Comparison of ENCODE assay signal across 11 cellular contexts in the genomic region with DNA sequence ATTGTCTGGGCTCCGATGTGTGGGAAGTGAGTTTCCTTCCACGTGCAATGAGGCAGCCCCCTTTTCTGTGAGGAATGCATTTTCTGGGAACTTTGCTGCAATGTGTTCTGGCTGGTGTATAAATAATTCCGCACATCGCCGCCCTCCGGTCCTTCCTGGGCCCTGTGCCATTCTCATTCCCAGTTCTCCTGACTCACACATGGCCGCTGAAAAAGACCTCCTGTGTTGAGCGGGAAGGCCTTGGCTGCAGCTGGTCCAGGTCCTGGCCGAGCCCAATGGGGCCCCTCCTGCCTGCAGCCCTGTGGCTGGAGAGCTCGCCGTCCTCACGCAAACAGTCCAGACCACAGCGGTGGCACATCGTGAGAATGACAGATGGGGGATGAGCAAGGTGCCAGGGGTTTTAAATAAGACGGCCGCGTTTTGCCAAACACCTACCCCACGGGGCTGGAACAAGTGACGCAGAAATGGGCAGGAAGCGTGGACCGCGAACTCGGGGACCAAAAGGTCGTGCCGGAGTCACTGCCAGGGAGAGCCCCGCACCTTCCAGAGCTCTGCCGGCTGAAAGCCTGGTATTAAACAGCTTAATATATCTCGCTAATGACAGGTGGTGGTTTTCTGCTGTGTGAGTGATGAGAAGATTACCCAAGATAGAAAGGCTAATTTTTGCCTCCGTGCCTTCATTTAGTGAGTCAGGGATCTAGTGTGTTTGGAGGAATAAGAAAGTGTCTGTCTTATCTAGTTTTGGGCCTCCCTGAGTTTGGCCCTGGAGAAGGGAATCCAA. TPM values are rescaled to one million over a fixed set of nuclear protein-coding genes. Genes with fewer than 3 reads are reported as not detected.
DNase-seq lines count a peak whose midpoint lies in the region; ATAC-seq, FAIRE-seq and TF ChIP-seq lines count a peak whose summit lies in the region.
"Had no signal": no experiment of that assay in that cellular context is flagged by ENCODE, and none has a peak within 500 bp of the region (broad histone marks: within the 10 kb centered on the region; RNA-seq: fewer than 3 reads in every experiment).

No MANE protein-coding gene starts in this region.

- peaks cover 64% of the 10 kb centered on the region for H3K4me1 Mint-ChIP-seq in nephron progenitor cell

- no peak for ATAC-seq in HG03108 (IDR thresholded peaks at IDR 0.05; ENCODE audit: unreplicated experiment)
- ATAC-seq: GM12878, K562 had no signal

- no peaks in the 10 kb centered on the region for H3K9me3 Mint-ChIP-seq in nephron progenitor cell

- peak overlapping the region; percentile 57 for H3K27ac ChIP-seq in urinary bladder (ENCODE audit: low read depth)

- no peak overlapping the region for H3K4me3 ChIP-seq in fibroblast of the aortic adventitia (ENCODE audit: low read depth, low read length)
- no peak overlapping the region for H3K4me3 ChIP-seq in urinary bladder (ENCODE audit: low read depth, low read length)
- H3K4me3 ChIP-seq: GM12878, K562 had no signal

- DNase-seq in RCC 7860 (ENCODE audit: low spot score) (peak; percentile 43), fibroblast of the aortic adventitia (ENCODE audit: low read depth) (peak; percentile 98), nephron progenitor cell (no peak), OCI-M1 (lab: John Stamatoyannopoulos, UW) (no peak), NCI-H187 (lab: John Stamatoyannopoulos, UW) (no peak)
- DNase-seq: activated CD4-positive, alpha-beta T cell treated with anti-CD3 and anti-CD28 coated beads, Interleukin-2, amount 50 U/mL, for 48 hours; cortex of kidney had no signal

- H3K27ac Mint-ChIP-seq in nephron progenitor cell, result peak overlapping the region; percentile 91

- 32% methylated on average over 29 of the region's 29 CpGs for WGBS in urinary bladder

- H3K27me3 Mint-ChIP-seq in nephron progenitor cell (ENCODE audit: low read depth, poor library complexity), result no peaks in the 10 kb centered on the region

- H3K4me3 Mint-ChIP-seq in nephron progenitor cell, result peak overlapping the region; percentile 26

- H3K36me3 ChIP-seq in urinary bladder (ENCODE audit: insufficient read depth), result no peaks in the 10 kb centered on the region

- no peaks in the 10 kb centered on the region for H3K36me3 Mint-ChIP-seq in nephron progenitor cell (ENCODE audit: low read depth)

- peak; percentile 65 for FAIRE-seq in RCC 7860 (lab: Jason Lieb, UNC)
- FAIRE-seq: GM12878, K562 had no signal

- peaks cover 2% of the 10 kb centered on the region for H3K4me1 ChIP-seq in urinary bladder (ENCODE audit: insufficient read depth)

- TF ChIP-seq CTCF in fibroblast of the aortic adventitia (IDR thresholded peaks at IDR 0.05; ENCODE audit: insufficient read depth, low read length) (peak; percentile 9), nephron progenitor cell (IDR thresholded peaks at IDR 0.05) (no peak)

RNA-seq across cellular contexts. Expression of gene FAM20C, which starts 37.0 kb away (rescaled TPM):
- total RNA-seq in fibroblast of the aortic adventitia (ENCODE audit: low replicate concordance) (18.2 and 55.5 TPM in 2 replicates), urinary bladder (13.3 TPM)
- polyA plus RNA-seq in urinary bladder, result 86.5 TPM
- polyA plus RNA-seq: GM12878, K562 had no signal

Comparison
In these comparisons a context has a peak if more than half of its experiments do, and no peak if none do; other contexts are left out.
1. DNase-seq: peak in RCC 7860 (single experiment) and fibroblast of the aortic adventitia (single experiment); none in nephron progenitor cell (single experiment), OCI-M1 (single experiment) and NCI-H187 (0 of 2).